ENCODE assay signal across 20 cellular contexts in the genomic region with DNA sequence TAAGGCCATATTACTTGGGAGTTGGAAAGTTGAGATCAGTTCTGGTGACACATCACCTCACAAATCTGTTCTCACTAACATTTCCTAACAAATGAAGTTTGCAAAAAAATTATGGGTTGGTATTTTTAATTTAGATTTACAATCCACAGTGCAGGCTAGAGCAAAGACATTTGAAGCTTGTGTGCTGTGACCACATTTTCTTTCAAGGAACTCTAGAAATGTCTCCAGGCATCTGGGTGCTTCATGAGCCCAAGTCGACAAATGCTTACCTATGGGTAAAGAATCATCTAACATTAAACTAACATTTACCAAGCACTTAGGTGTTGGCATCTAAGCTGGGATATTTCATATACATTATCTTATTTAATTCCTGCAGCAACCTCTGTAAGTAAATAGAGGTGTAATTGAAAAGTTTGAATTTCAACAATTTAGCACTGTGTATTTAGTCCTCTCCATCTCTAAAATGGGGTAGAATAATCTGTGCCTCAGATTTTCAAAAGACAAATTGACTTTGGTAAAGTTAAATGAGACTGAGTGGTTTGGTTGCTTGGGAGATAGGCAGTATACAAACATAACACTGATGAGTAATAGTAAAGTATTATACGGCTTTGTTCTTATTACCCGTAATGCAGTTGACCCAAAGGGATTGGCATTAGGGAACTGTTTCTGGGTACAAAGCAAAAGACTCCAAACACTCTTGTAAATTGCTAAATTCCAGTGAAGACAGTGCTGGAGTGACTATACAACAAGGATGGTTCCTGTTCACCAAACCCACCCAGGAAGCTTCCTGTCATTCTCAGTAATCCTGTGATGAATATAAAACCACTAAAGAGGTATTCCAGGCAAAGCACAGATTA.
DNase-seq lines count a peak whose midpoint lies in the region; ATAC-seq, FAIRE-seq and TF ChIP-seq lines count a peak whose summit lies in the region.
"Had no signal": no experiment of that assay in that cellular context is flagged by ENCODE, and none has a peak within 500 bp of the region (broad histone marks: within the 10 kb centered on the region; RNA-seq: fewer than 3 reads in every experiment).

No MANE protein-coding gene starts in this region.

- dilution Hi-C loops in keratinocyte (cut with MboI; ENCODE audit: extremely low pct_ligation_motif_present, low sequenced_read_pairs): no loop called here

- H3K9me3 Mint-ChIP-seq in activated CD8-positive, alpha-beta T cell treated with anti-CD3 and anti-CD28 coated beads, Interleukin-2, amount 10 ng/mL, durations not matched to agents 7 days and 5 days (ENCODE audit: insufficient read depth): peaks cover 4% of the 10 kb centered on the region
- H3K9me3 Mint-ChIP-seq: immature natural killer cell had no signal

- H3K9me3 ChIP-seq in A673 (ENCODE audit: low read depth, low read length, poor library complexity, severe bottlenecking): no peaks in the 10 kb centered on the region
- no peaks in the 10 kb centered on the region for H3K9me3 ChIP-seq in keratinocyte (ENCODE audit: control insufficient read depth, low read depth, low read length)
- H3K9me3 ChIP-seq in tibial artery: no peaks in the 10 kb centered on the region
- H3K9me3 ChIP-seq: gastrocnemius medialis, SJCRH30, uterus had no signal

- BruUV-seq in A673 (replicated peaks; lab: Mats Ljungman, UMichigan): no TSS peak

- CTCF ChIA-PET in A673 (lab: Charles Lee): no interaction called here
- CTCF ChIA-PET in activated CD8-positive, alpha-beta T cell treated with anti-CD3 and anti-CD28 coated beads, Interleukin-2, amount 10 ng/mL, durations not matched to agents 7 days and 5 days (lab: Charles Lee): interaction anchor here (2.9 to 4.9 kb wide), 3 partner anchors 10 to 62 kb away, joined by 9 to 18 read pairs (median 12); no protein-coding TSS in a partner anchor

- DNase-seq in A673 (ENCODE audit: low spot score) (peak; percentile 68), H4 (ENCODE audit: low spot score) (peak; percentile 38), keratinocyte (ENCODE audit: low read depth, low spot score) (no peak), GDM1 (lab: John Stamatoyannopoulos, UW) (no peak), tibial artery (no peak), cortex of kidney (lab: John Stamatoyannopoulos, UW) (no peak)
- no peak for DNase-seq in activated CD8-positive, alpha-beta T cell treated with anti-CD3 and anti-CD28 coated beads, Interleukin-2, amount 10 ng/mL, durations not matched to agents 7 days and 5 days
- DNase-seq: activated T-cell treated with anti-CD3 and anti-CD28 coated beads for 4 hours; amniotic stem cell; DMS79 treated with DMSO at 0.1 percent for 48 hours; gastrocnemius medialis; immature natural killer cell; NCI-H69; SJCRH30; stimulated activated CD8-positive, alpha-beta memory T cell treated with anti-CD3 and anti-CD28 coated beads, Interleukin-4, amount 100 ng/mL, for 48 hours; uterus had no signal

- peaks cover 9% of the 10 kb centered on the region for H3K36me3 Mint-ChIP-seq in activated CD8-positive, alpha-beta T cell treated with anti-CD3 and anti-CD28 coated beads, Interleukin-2, amount 10 ng/mL, durations not matched to agents 7 days and 5 days (ENCODE audit: low read depth)
- H3K36me3 Mint-ChIP-seq: immature natural killer cell had no signal

- no peaks in the 10 kb centered on the region for H3K9me1 ChIP-seq in keratinocyte (ENCODE audit: control insufficient read depth, extremely low read depth, insufficient read depth, low read length)

- H3K4me1 Mint-ChIP-seq in activated CD8-positive, alpha-beta T cell treated with anti-CD3 and anti-CD28 coated beads, Interleukin-2, amount 10 ng/mL, durations not matched to agents 7 days and 5 days (ENCODE audit: low read depth): peaks cover 47% of the 10 kb centered on the region
- H3K4me1 Mint-ChIP-seq: B cell had no signal

- no peaks in the 10 kb centered on the region for H3K79me2 ChIP-seq in keratinocyte (ENCODE audit: control insufficient read depth, insufficient read depth, low read length)

- peak overlapping the region; percentile 1 for H3K27ac ChIP-seq in A673 (ENCODE audit: low read depth, low read length, poor library complexity, severe bottlenecking)
- H3K27ac ChIP-seq in keratinocyte (ENCODE audit: control insufficient read depth, insufficient read depth, low read length): peak overlapping the region; percentile 57
- H3K27ac ChIP-seq in tibial artery: no peak overlapping the region
- H3K27ac ChIP-seq: gastrocnemius medialis, SJCRH30, uterus had no signal

- no peak overlapping the region for H3K4me2 ChIP-seq in keratinocyte (ENCODE audit: control insufficient read depth, extremely low read depth, insufficient read depth, low read depth, low read length)

- H3K27me3 Mint-ChIP-seq in activated CD8-positive, alpha-beta T cell treated with anti-CD3 and anti-CD28 coated beads, Interleukin-2, amount 10 ng/mL, durations not matched to agents 7 days and 5 days (ENCODE audit: low read depth): no peaks in the 10 kb centered on the region

- no peak for TF ChIP-seq CTCF in A673 (conservative IDR thresholded peaks at IDR 0.05; ENCODE audit: low read depth, low read length)
- no peak for TF ChIP-seq CTCF in keratinocyte (optimal IDR thresholded peaks at IDR 0.05 in 1 of 3, IDR thresholded peaks at IDR 0.05 in 1 of 3, conservative IDR thresholded peaks at IDR 0.05 in 1 of 3; ENCODE audit: extremely low read depth in 1 of 3, insufficient read depth in 2 of 3, low read length in 3 of 3)
- TF ChIP-seq CTCF in tibial artery (IDR thresholded peaks at IDR 0.05): no peak

- H3K4me1 ChIP-seq in A673 (ENCODE audit: insufficient read depth, low read length, poor library complexity, severe bottlenecking) (peaks cover 6% of the 10 kb centered on the region), keratinocyte (ENCODE audit: control insufficient read depth, extremely low read depth, insufficient read depth, low read length) (peaks cover 31% of the 10 kb centered on the region), tibial artery (peaks cover 0 to 7% (median 1%) of the 10 kb centered on the region in 4 donors)
- H3K4me1 ChIP-seq: uterus had no signal

- ATAC-seq in activated CD8-positive, alpha-beta T cell treated with anti-CD3 and anti-CD28 coated beads, Interleukin-2, amount 10 ng/mL, durations not matched to agents 7 days and 5 days: peak; percentile 24
- ATAC-seq in HG03097 (IDR thresholded peaks at IDR 0.05; ENCODE audit: low FRiP score, unreplicated experiment): no peak
- ATAC-seq: gastrocnemius medialis, K562 had no signal

- intact Hi-C loops in A673 (cut with micrococcal nuclease; ENCODE audit: unreplicated experiment): no loop called here
- intact Hi-C loops in tibial artery (cut with DNase I; ENCODE audit: low total_unique reads): no loop called here

- H2AFZ ChIP-seq in keratinocyte (ENCODE audit: control insufficient read depth, low read length): peak overlapping the region; percentile 32

- H3K27ac Mint-ChIP-seq in activated CD8-positive, alpha-beta T cell treated with anti-CD3 and anti-CD28 coated beads, Interleukin-2, amount 10 ng/mL, durations not matched to agents 7 days and 5 days: no peak overlapping the region
- H3K27ac Mint-ChIP-seq: B cell, immature natural killer cell had no signal

- H3K4me3 ChIP-seq in A673 (ENCODE audit: low read depth, low read length, poor library complexity, severe bottlenecking) (no peak overlapping the region), keratinocyte (ENCODE audit: control insufficient read depth in 2 of 3, extremely low read depth in 1 of 3, insufficient read depth in 2 of 3, low read depth in 1 of 3, low read length in 3 of 3) (no peak overlapping the region), tibial artery (no peak overlapping the region)
- H3K4me3 ChIP-seq: gastrocnemius medialis, K562, SJCRH30, uterus had no signal

- peak; percentile 84 for FAIRE-seq in keratinocyte (lab: Jason Lieb, UNC)
- FAIRE-seq: GM12891, K562 had no signal

- no peak overlapping the region for H3K4me3 Mint-ChIP-seq in activated CD8-positive, alpha-beta T cell treated with anti-CD3 and anti-CD28 coated beads, Interleukin-2, amount 10 ng/mL, durations not matched to agents 7 days and 5 days
- H3K4me3 Mint-ChIP-seq: B cell, immature natural killer cell had no signal

- no peaks in the 10 kb centered on the region for H4K20me1 ChIP-seq in keratinocyte (ENCODE audit: control insufficient read depth, extremely low read depth, insufficient read depth, low read length)

- H3K36me3 ChIP-seq in A673 (ENCODE audit: insufficient read depth, low read length, poor library complexity, severe bottlenecking) (no peaks in the 10 kb centered on the region), keratinocyte (ENCODE audit: control insufficient read depth in 2 of 2, extremely low read depth in 1 of 2, insufficient read depth in 2 of 2, low read length in 2 of 2) (no peaks in the 10 kb centered on the region), tibial artery (no peaks in the 10 kb centered on the region)
- H3K36me3 ChIP-seq: gastrocnemius medialis, SJCRH30, uterus had no signal

- POLR2A ChIA-PET in A673 (lab: Charles Lee; ENCODE audit: low non-redundant PET): no interaction called here
- POLR2A ChIA-PET in activated CD8-positive, alpha-beta T cell treated with anti-CD3 and anti-CD28 coated beads, Interleukin-2, amount 10 ng/mL, durations not matched to agents 7 days and 5 days (lab: Charles Lee): no interaction called here

- peak overlapping the region; percentile 10 for H3K9ac ChIP-seq in keratinocyte (ENCODE audit: control insufficient read depth, extremely low read depth, insufficient read depth, low read length)

- no peaks in the 10 kb centered on the region for H3K27me3 ChIP-seq in A673 (replicated peaks; ENCODE audit: insufficient read depth, low read depth, low read length, poor library complexity)
- H3K27me3 ChIP-seq in keratinocyte (ENCODE audit: control insufficient read depth, extremely low read depth, insufficient read depth, low read length): no peaks in the 10 kb centered on the region
- H3K27me3 ChIP-seq in tibial artery: no peaks in the 10 kb centered on the region
- H3K27me3 ChIP-seq: gastrocnemius medialis, SJCRH30, uterus had no signal

Comparison
In these comparisons a context has a peak if more than half of its experiments do, and no peak if none do; other contexts are left out.
1. DNase-seq: peak in A673 (single experiment) and H4 (single experiment); none in activated CD8-positive, alpha-beta T cell treated with anti-CD3 and anti-CD28 coated beads, Interleukin-2, amount 10 ng/mL, durations not matched to agents 7 days and 5 days (single experiment), keratinocyte (single experiment), GDM1 (single experiment), tibial artery (0 of 2) and cortex of kidney (single experiment).
2. H3K27ac ChIP-seq: peak in A673 (single experiment) and keratinocyte (single experiment); none in tibial artery (0 of 2).